In genomic region chr13:27014406-27015359, GRCh38 we compare ENCODE assay signal across 1 cellular context.
TF ChIP-seq lines count a peak whose summit lies in the region.

No MANE protein-coding gene starts in this region.

TF ChIP-seq in HepG2, 621 proteins besides CTCF, POLR2A, EP300 and RAD21:
- 0 out of 2 replicates have a peak, but pooled peaks have one; percentile 21 for TF ChIP-seq ZNF687 (CRISPR knock-in tag; IDR thresholded peaks at IDR 0.05)
- TF ChIP-seq PRDM4 (CRISPR knock-in tag; IDR thresholded peaks at IDR 0.05; ENCODE audit: borderline replicate concordance): no peak
